8 cellular contexts compared by ENCODE assay signal in the genomic region with DNA sequence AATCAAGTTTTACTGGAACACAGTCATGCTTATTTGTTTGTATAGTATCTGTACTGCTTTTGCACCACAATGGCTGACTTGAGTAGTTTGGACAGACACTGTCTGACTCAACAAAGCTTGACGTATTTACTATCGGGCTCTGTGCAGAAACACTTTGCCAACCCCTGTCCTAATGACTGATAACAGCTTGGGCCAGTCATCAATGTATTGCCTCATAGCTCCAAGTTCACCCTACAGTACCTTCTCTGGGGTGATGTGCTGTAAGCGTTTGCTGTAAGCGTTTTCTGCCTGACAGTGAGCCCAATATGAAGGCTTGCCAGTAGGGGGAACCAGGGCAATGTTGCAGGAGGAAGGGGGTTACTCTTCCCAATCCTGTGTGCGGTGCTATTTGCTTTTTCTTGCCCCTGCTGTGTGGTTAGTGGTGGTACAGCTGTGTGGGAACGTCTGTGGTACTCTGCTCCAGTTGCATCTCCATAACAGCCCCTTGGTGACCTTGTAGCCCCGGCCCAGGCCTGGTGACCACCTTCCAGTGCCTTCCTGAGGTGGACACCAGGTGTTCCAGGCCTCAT. TPM values are rescaled to one million over a fixed set of nuclear protein-coding genes. Genes with fewer than 3 reads are reported as not detected.
A peak's percentile ranks its signal among the peaks of the same experiment; 100 is the strongest.
DNase-seq lines count a peak whose midpoint lies in the region; ATAC-seq and TF ChIP-seq lines count a peak whose summit lies in the region.
"Had no signal": no experiment of that assay in that cellular context is flagged by ENCODE, and none has a peak within 500 bp of the region (broad histone marks: within the 10 kb centered on the region; RNA-seq: fewer than 3 reads in every experiment).

No MANE protein-coding gene starts in this region.

- no peak overlapping the region for H3K4me3 Mint-ChIP-seq in glutamatergic neuron (ENCODE audit: unreplicated experiment)
- H3K4me3 Mint-ChIP-seq in stimulated activated effector memory CD8-positive, alpha-beta T cell treated with anti-CD3 and anti-CD28 coated beads, Interleukin-12 subunit alpha, Interleukin-12 subunit beta, amount 100 ng/mL, for 72 hours: no peak overlapping the region

- ATAC-seq in stimulated activated effector memory CD8-positive, alpha-beta T cell treated with anti-CD3 and anti-CD28 coated beads, Interleukin-12 subunit alpha, Interleukin-12 subunit beta, amount 100 ng/mL, for 72 hours: peak; percentile 62

- no peaks in the 10 kb centered on the region for H3K36me3 ChIP-seq in Loucy (ENCODE audit: insufficient read depth, low read length)
- H3K36me3 ChIP-seq in SK-N-SH (replicated peaks in 1 of 2; ENCODE audit: control insufficient read depth in 1 of 2, insufficient read depth in 2 of 2, low read length in 1 of 2): no peaks in the 10 kb centered on the region

- H3K9ac ChIP-seq in Loucy (ENCODE audit: low read depth, low read length, poor library complexity, severe bottlenecking) (no peak overlapping the region), SK-N-SH (no peak overlapping the region)

- H3K27me3 ChIP-seq in Loucy (ENCODE audit: insufficient read depth, low read length, poor library complexity, severe bottlenecking) (no peaks in the 10 kb centered on the region), SK-N-SH (ENCODE audit: insufficient read depth) (peaks cover 6% of the 10 kb centered on the region; the same call in 1 of the 2 replicates)

- H2AFZ ChIP-seq in Loucy (ENCODE audit: low read length): no peak overlapping the region
- no peak overlapping the region for H2AFZ ChIP-seq in SK-N-SH (ENCODE audit: low read depth)

- no peaks in the 10 kb centered on the region for H3K79me2 ChIP-seq in Loucy (ENCODE audit: insufficient read depth, low read length)
- no peaks in the 10 kb centered on the region for H3K79me2 ChIP-seq in SK-N-SH (ENCODE audit: insufficient read depth)

- H3K27ac Mint-ChIP-seq in glutamatergic neuron (ENCODE audit: unreplicated experiment): no peak overlapping the region
- no peak overlapping the region for H3K27ac Mint-ChIP-seq in stimulated activated effector memory CD8-positive, alpha-beta T cell treated with anti-CD3 and anti-CD28 coated beads, Interleukin-12 subunit alpha, Interleukin-12 subunit beta, amount 100 ng/mL, for 72 hours

- H3K9me3 ChIP-seq in Loucy (ENCODE audit: insufficient read depth, low read depth, low read length) (no peaks in the 10 kb centered on the region), SK-N-SH (no peaks in the 10 kb centered on the region)

- H3K4me1 ChIP-seq in Loucy (ENCODE audit: insufficient read depth, low read length, poor library complexity, severe bottlenecking): no peaks in the 10 kb centered on the region
- H3K4me1 ChIP-seq in SK-N-SH (ENCODE audit: control insufficient read depth in 1 of 2, insufficient read depth in 2 of 2, low read depth in 1 of 2, low read length in 1 of 2): no peaks in the 10 kb centered on the region

- whole genome bisulfite sequencing in SK-N-SH (ENCODE audit: low lambda C conversion rate): 47% methylated on average over 6 of the region's 7 CpGs

- H3K4me1 Mint-ChIP-seq in glutamatergic neuron (ENCODE audit: low read depth, unreplicated experiment): peaks cover 5% of the 10 kb centered on the region
- peaks cover 4% of the 10 kb centered on the region for H3K4me1 Mint-ChIP-seq in stimulated activated effector memory CD8-positive, alpha-beta T cell treated with anti-CD3 and anti-CD28 coated beads, Interleukin-12 subunit alpha, Interleukin-12 subunit beta, amount 100 ng/mL, for 72 hours

- TF ChIP-seq CTCF in Loucy (conservative IDR thresholded peaks at IDR 0.05; ENCODE audit: low read length): peak; percentile 66
- peak; percentile 44 for TF ChIP-seq CTCF in SK-N-SH (IDR thresholded peaks at IDR 0.05)
- TF ChIP-seq CTCF in glutamatergic neuron (IDR thresholded peaks at IDR 0.05; ENCODE audit: partially characterized antibody, unreplicated experiment): peak; percentile 58

- H3F3A ChIP-seq in Loucy (ENCODE audit: low read depth): no peaks in the 10 kb centered on the region
- no peaks in the 10 kb centered on the region for H3F3A ChIP-seq in SK-N-SH (replicated peaks; ENCODE audit: insufficient read depth)

- POLR2A ChIA-PET in SK-N-SH (lab: Yijun Ruan, JAX): no interaction called here

- no peak for TF ChIP-seq EP300 in SK-N-SH (IDR thresholded peaks at IDR 0.05; ENCODE audit: borderline replicate concordance in 1 of 2, low read depth in 1 of 2, low read length in 1 of 2)

- H3K27ac ChIP-seq in SK-N-SH (ENCODE audit: low read depth in 2 of 2, low read length in 1 of 2): no peak overlapping the region

- CTCF ChIA-PET in SK-N-SH (lab: Yijun Ruan, JAX): interaction anchor here (0.6 to 12.6 kb wide), 14 partner anchors 9 to 445 kb away, joined by 3 to 368 read pairs (median 4); no protein-coding TSS in a partner anchor

- H4K20me1 ChIP-seq in Loucy (ENCODE audit: insufficient read depth, low read length, poor library complexity, severe bottlenecking): no peaks in the 10 kb centered on the region
- no peaks in the 10 kb centered on the region for H4K20me1 ChIP-seq in SK-N-SH (ENCODE audit: insufficient read depth)

- no peak overlapping the region for H3K4me3 ChIP-seq in Loucy (ENCODE audit: low read length, poor library complexity, severe bottlenecking)
- H3K4me3 ChIP-seq in SK-N-SH (ENCODE audit: low read depth in 2 of 2, low read length in 1 of 2): no peak overlapping the region

- H3K4me2 ChIP-seq in Loucy (ENCODE audit: low read depth, low read length, poor library complexity, severe bottlenecking) (no peak overlapping the region), SK-N-SH (no peak overlapping the region)

- TF ChIP-seq RAD21 in SK-N-SH (IDR thresholded peaks at IDR 0.05; ENCODE audit: low read length): peak; percentile 48

- H3K36me3 Mint-ChIP-seq in glutamatergic neuron (ENCODE audit: unreplicated experiment): peaks cover 8% of the 10 kb centered on the region
- no peaks in the 10 kb centered on the region for H3K36me3 Mint-ChIP-seq in stimulated activated effector memory CD8-positive, alpha-beta T cell treated with anti-CD3 and anti-CD28 coated beads, Interleukin-12 subunit alpha, Interleukin-12 subunit beta, amount 100 ng/mL, for 72 hours

- peaks cover 6% of the 10 kb centered on the region for H3K9me3 Mint-ChIP-seq in glutamatergic neuron (ENCODE audit: unreplicated experiment)
- no peaks in the 10 kb centered on the region for H3K9me3 Mint-ChIP-seq in stimulated activated effector memory CD8-positive, alpha-beta T cell treated with anti-CD3 and anti-CD28 coated beads, Interleukin-12 subunit alpha, Interleukin-12 subunit beta, amount 100 ng/mL, for 72 hours

- H3K27me3 Mint-ChIP-seq in glutamatergic neuron (ENCODE audit: unreplicated experiment): peaks cover 13% of the 10 kb centered on the region

- peak; percentile 59 for DNase-seq in GM03348 (ENCODE audit: low spot score)
- peak; percentile 40 for DNase-seq in SK-N-SH
- peak; percentile 58 for DNase-seq in glutamatergic neuron
- no peak for DNase-seq in stimulated activated effector memory CD8-positive, alpha-beta T cell treated with anti-CD3 and anti-CD28 coated beads, Interleukin-12 subunit alpha, Interleukin-12 subunit beta, amount 100 ng/mL, for 72 hours (ENCODE audit: low spot score in 2 of 2)
- DNase-seq in COLO829 (ENCODE audit: low spot score): no peak
- no peak for DNase-seq in stimulated activated CD4-positive, alpha-beta T cell treated with anti-CD3 and anti-CD28 coated beads, Interleukin-12 subunit alpha, Interleukin-12 subunit beta, amount 100 ng/mL, for 4 hours

- H3K9me2 ChIP-seq in Loucy (replicated peaks; ENCODE audit: low read depth, low read length) (no peaks in the 10 kb centered on the region), SK-N-SH (no peaks in the 10 kb centered on the region)

TF ChIP-seq in SK-N-SH, 30 proteins besides CTCF, POLR2A, EP300 and RAD21:
- TF ChIP-seq SMC3 (IDR thresholded peaks at IDR 0.05; ENCODE audit: low read depth, low read length) (0 out of 2 replicates have a peak, but pooled peaks have one; percentile 15), TAF1 (IDR thresholded peaks at IDR 0.05; ENCODE audit: borderline replicate concordance, low read depth, low read length) (no peak), FOXM1 (IDR thresholded peaks at IDR 0.05; ENCODE audit: low read depth) (no peak), GATA2 (CRISPR knock-in tag; IDR thresholded peaks at IDR 0.05) (no peak), YY1 (IDR thresholded peaks at IDR 0.05; ENCODE audit: low read depth) (no peak)
- TF ChIP-seq, protein P1, sequence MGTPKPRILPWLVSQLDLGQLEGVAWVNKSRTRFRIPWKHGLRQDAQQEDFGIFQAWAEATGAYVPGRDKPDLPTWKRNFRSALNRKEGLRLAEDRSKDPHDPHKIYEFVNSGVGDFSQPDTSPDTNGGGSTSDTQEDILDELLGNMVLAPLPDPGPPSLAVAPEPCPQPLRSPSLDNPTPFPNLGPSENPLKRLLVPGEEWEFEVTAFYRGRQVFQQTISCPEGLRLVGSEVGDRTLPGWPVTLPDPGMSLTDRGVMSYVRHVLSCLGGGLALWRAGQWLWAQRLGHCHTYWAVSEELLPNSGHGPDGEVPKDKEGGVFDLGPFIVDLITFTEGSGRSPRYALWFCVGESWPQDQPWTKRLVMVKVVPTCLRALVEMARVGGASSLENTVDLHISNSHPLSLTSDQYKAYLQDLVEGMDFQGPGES (IDR thresholded peaks at IDR 0.05; ENCODE audit: low read depth, low read length): no peak
- TF ChIP-seq, protein P2, sequence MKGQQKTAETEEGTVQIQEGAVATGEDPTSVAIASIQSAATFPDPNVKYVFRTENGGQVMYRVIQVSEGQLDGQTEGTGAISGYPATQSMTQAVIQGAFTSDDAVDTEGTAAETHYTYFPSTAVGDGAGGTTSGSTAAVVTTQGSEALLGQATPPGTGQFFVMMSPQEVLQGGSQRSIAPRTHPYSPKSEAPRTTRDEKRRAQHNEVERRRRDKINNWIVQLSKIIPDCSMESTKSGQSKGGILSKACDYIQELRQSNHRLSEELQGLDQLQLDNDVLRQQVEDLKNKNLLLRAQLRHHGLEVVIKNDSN (IDR thresholded peaks at IDR 0.05; ENCODE audit: borderline replicate concordance, low read depth): no peak
- TF ChIP-seq, protein P3, sequence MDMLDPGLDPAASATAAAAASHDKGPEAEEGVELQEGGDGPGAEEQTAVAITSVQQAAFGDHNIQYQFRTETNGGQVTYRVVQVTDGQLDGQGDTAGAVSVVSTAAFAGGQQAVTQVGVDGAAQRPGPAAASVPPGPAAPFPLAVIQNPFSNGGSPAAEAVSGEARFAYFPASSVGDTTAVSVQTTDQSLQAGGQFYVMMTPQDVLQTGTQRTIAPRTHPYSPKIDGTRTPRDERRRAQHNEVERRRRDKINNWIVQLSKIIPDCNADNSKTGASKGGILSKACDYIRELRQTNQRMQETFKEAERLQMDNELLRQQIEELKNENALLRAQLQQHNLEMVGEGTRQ (IDR thresholded peaks at IDR 0.05; ENCODE audit: borderline replicate concordance, low read depth, low read length): no peak
TF ChIP-seq in SK-N-SH: peak in this region for 1.

RNA-seq across cellular contexts. Expression of a gene that starts 5.4 kb away (rescaled TPM):
- polyA plus RNA-seq in SK-N-SH (2012; rRNA removed): not detected in 2 replicates
- polyA plus RNA-seq in SK-N-SH (2012; cell fraction: cytosol; rRNA removed): not detected in 2 replicates
- not detected in 2 replicates for polyA plus RNA-seq in SK-N-SH (2012; cell fraction: nucleus; rRNA removed)
- 7.8 TPM for total RNA-seq in glutamatergic neuron (ENCODE audit: unreplicated experiment)
- total RNA-seq: pulmonary artery endothelial cell had no signal

RNA-seq across cellular contexts. Expression of a gene that starts 31.3 kb away (rescaled TPM):
- polyA plus RNA-seq in SK-N-SH (2012; rRNA removed): 8.5 and 9.5 TPM in 2 replicates
- 5.2 and 7.2 TPM in 2 replicates for polyA plus RNA-seq in SK-N-SH (2012; cell fraction: cytosol; rRNA removed)
- polyA plus RNA-seq in SK-N-SH (2012; cell fraction: nucleus; rRNA removed): 16.8 and 20.7 TPM in 2 replicates
- total RNA-seq in glutamatergic neuron (ENCODE audit: unreplicated experiment): 106 TPM

Comparison
In these comparisons a context has a peak if more than half of its experiments do, and no peak if none do; other contexts are left out.
1. DNase-seq: peak in GM03348 (single experiment), SK-N-SH (single experiment) and glutamatergic neuron (single experiment); none in stimulated activated effector memory CD8-positive, alpha-beta T cell treated with anti-CD3 and anti-CD28 coated beads, Interleukin-12 subunit alpha, Interleukin-12 subunit beta, amount 100 ng/mL, for 72 hours (0 of 2), COLO829 (single experiment) and stimulated activated CD4-positive, alpha-beta T cell treated with anti-CD3 and anti-CD28 coated beads, Interleukin-12 subunit alpha, Interleukin-12 subunit beta, amount 100 ng/mL, for 4 hours (single experiment).
2. Peak in every context shown above with its lines, with median percentiles within 50 percentile points of each other: CTCF ChIP-seq.